Comparison of ENCODE assay signal across 15 cellular contexts in the genomic region with DNA sequence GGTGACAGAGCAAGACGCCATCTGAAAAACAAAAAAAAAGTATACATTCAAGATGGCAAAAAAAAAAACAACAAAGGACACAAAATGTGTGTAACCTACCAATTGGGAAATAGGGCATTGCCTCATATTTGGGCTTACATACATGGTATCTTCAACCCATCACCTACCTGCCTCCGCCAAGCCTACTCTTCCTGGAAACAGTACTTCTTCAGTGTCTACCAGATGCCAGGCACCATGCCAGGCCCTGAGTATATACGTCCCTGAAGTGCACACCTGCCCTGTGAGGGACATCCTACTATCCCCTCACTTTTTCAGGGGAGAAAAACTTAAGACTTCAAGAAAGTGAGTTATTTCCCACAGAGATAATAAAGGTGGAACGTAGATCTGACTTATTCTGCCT.
A peak's percentile ranks its signal among the peaks of the same experiment; 100 is the strongest.
DNase-seq lines count a peak whose midpoint lies in the region; ATAC-seq, FAIRE-seq and TF ChIP-seq lines count a peak whose summit lies in the region.
"Had no signal": no experiment of that assay in that cellular context is flagged by ENCODE, and none has a peak within 500 bp of the region (broad histone marks: within the 10 kb centered on the region; RNA-seq: fewer than 3 reads in every experiment).

No MANE protein-coding gene starts in this region.

- H3K4me3 ChIP-seq in K562 (no peak overlapping the region), neutrophil (ENCODE audit: low read depth in 1 of 2, low read length in 1 of 2) (peak overlapping the region in 1 of 2 experiments; percentile 55)
- H3K4me3 ChIP-seq: cardiac muscle cell had no signal

- DNase-seq in COLO668 (lab: John Stamatoyannopoulos, UW; ENCODE audit: unreplicated experiment): peak; percentile 38
- DNase-seq in K562 (ENCODE audit: extremely low read depth in 1 of 4, low spot score in 3 of 4): no peak
- DNase-seq in HuH-7 (ENCODE audit: low spot score): no peak
- no peak for DNase-seq in sciatic nerve (ENCODE audit: low spot score)
- DNase-seq: activated T-cell treated with anti-CD3 and anti-CD28 coated beads, Interleukin-2, amount 50 U/mL, for 72 hours; COR-L47; nucleus accumbens; T1000 had no signal

- no peak for TF ChIP-seq POLR2A in K562 (conservative IDR thresholded peaks at IDR 0.05)

- H3K36me3 ChIP-seq in K562 (ENCODE audit: control insufficient read depth, insufficient read depth, low read length) (no peaks in the 10 kb centered on the region), neutrophil (no peaks in the 10 kb centered on the region)
- H3K36me3 ChIP-seq: cardiac muscle cell had no signal

- no peak for FAIRE-seq in K562 (lab: Jason Lieb, UNC)
- FAIRE-seq: islet of Langerhans, RCC 7860 had no signal

- TF ChIP-seq EP300 in K562 (IDR thresholded peaks at IDR 0.05; ENCODE audit: low read length): no peak

- intact Hi-C loops in K562 (cut with micrococcal nuclease): no loop called here
- intact Hi-C loops in sciatic nerve (cut with DNase I): no loop called here

- no peak for ATAC-seq in K562
- no peak for ATAC-seq in HG03342 (IDR thresholded peaks at IDR 0.05; ENCODE audit: unreplicated experiment)
- no peak for ATAC-seq in HG02571 (IDR thresholded peaks at IDR 0.05; ENCODE audit: unreplicated experiment)
- ATAC-seq in sciatic nerve: no peak
- ATAC-seq: activated T-cell treated with anti-CD3 and anti-CD28 coated beads, Interleukin-2, amount 50 U/mL, for 72 hours had no signal

- no peaks in the 10 kb centered on the region for H4K20me1 ChIP-seq in K562 (replicated peaks; ENCODE audit: control insufficient read depth, insufficient read depth, low read length)

- peak overlapping the region; percentile 83 for H2AFZ ChIP-seq in K562 (ENCODE audit: low read depth, low read length)

- in situ Hi-C loops in K562 (cut with MboI): no loop called here

- no peaks in the 10 kb centered on the region for H3K79me2 ChIP-seq in K562 (ENCODE audit: control insufficient read depth, insufficient read depth, low read length)

- POLR2A ChIA-PET in K562 (lab: Yijun Ruan, JAX): no interaction called here

- no TSS peak for BruUV-seq in K562 (replicated peaks; lab: Mats Ljungman, UMichigan)

- no peak overlapping the region for H3K4me2 ChIP-seq in K562 (ENCODE audit: insufficient read depth, low read length)

- no peaks in the 10 kb centered on the region for H3K9me1 ChIP-seq in K562 (ENCODE audit: control insufficient read depth, insufficient read depth, low read length)

- H3K27me3 ChIP-seq in K562 (ENCODE audit: control insufficient read depth in 2 of 2, insufficient read depth in 2 of 2, low read length in 2 of 2) (no peaks in the 10 kb centered on the region), neutrophil (no peaks in the 10 kb centered on the region)
- H3K27me3 ChIP-seq: cardiac muscle cell had no signal

- H3K9me3 ChIP-seq in K562 (replicated peaks; ENCODE audit: control insufficient read depth, insufficient read depth, low read depth, low read length): no peaks in the 10 kb centered on the region; the same call in none of the 2 replicates
- no peaks in the 10 kb centered on the region for H3K9me3 ChIP-seq in neutrophil

- H3K27ac ChIP-seq in 22Rv1 (peak overlapping the region; percentile 86), K562 (ENCODE audit: extremely low read depth, low read depth, low read length) (no peak overlapping the region), neutrophil (peak overlapping the region; percentile 97)
- H3K27ac ChIP-seq: cardiac muscle cell had no signal

- 84% methylated on average over 4 of the region's 4 CpGs for WGBS in K562 (ENCODE audit: insufficient coverage, low coverage, missing lambda C conversion rate)

- CTCF ChIA-PET in K562 (lab: Yijun Ruan, JAX; ENCODE audit: low intra/inter-chr PET ratio): no interaction called here

- no peak overlapping the region for H3K9ac ChIP-seq in K562 (ENCODE audit: insufficient read depth in 1 of 2, low read depth in 2 of 2, low read length in 2 of 2)

- H3K4me1 ChIP-seq in K562 (replicated peaks in 1 of 2; ENCODE audit: control insufficient read depth in 2 of 2, insufficient read depth in 2 of 2, low read length in 2 of 2): peaks cover 14 to 59% of the 10 kb centered on the region in 2 experiments
- peaks cover 77 to 83% of the 10 kb centered on the region in 2 experiments for H3K4me1 ChIP-seq in neutrophil (ENCODE audit: control insufficient read depth in 1 of 2, insufficient read depth in 1 of 2, low read depth in 1 of 2, low read length in 1 of 2)

- TF ChIP-seq CTCF in 22Rv1 (IDR thresholded peaks at IDR 0.05) (no peak), K562 (IDR thresholded peaks at IDR 0.05 in 2 of 3, conservative IDR thresholded peaks at IDR 0.05 in 1 of 3; ENCODE audit: insufficient read depth in 2 of 3, low read depth in 1 of 3, low read length in 3 of 3) (no peak), neutrophil (IDR thresholded peaks at IDR 0.05) (no peak)

- no peak for TF ChIP-seq RAD21 in K562 (CRISPR knock-in tag; conservative IDR thresholded peaks at IDR 0.05 in 1 of 2, IDR thresholded peaks at IDR 0.05 in 1 of 2)

TF ChIP-seq in K562, 482 proteins besides CTCF, POLR2A, EP300 and RAD21:
- TF ChIP-seq, protein P1, sequence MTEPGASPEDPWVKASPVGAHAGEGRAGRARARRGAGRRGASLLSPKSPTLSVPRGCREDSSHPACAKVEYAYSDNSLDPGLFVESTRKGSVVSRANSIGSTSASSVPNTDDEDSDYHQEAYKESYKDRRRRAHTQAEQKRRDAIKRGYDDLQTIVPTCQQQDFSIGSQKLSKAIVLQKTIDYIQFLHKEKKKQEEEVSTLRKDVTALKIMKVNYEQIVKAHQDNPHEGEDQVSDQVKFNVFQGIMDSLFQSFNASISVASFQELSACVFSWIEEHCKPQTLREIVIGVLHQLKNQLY (CRISPR knock-in tag; conservative IDR thresholded peaks at IDR 0.05): no peak
- TF ChIP-seq CEBPB (tag; IDR thresholded peaks at IDR 0.05) (peak; percentile 45), MTA1 (IDR thresholded peaks at IDR 0.05; ENCODE audit: borderline replicate concordance) (no peak), HDAC2 (IDR thresholded peaks at IDR 0.05) (no peak), DEAF1 (CRISPR knock-in tag; IDR thresholded peaks at IDR 0.05) (0 out of 2 replicates have a peak, but pooled peaks have one; percentile 7)
TF ChIP-seq in K562: peak in this region for 2.
